ENCODE assay signal across 10 cellular contexts in genomic region chr6:88166901-88167624, GRCh38. TPM values are rescaled to one million over a fixed set of nuclear protein-coding genes. Genes with fewer than 3 reads are reported as not detected.
DNase-seq lines count a peak whose midpoint lies in the region; ATAC-seq and TF ChIP-seq lines count a peak whose summit lies in the region.
"Had no signal": no experiment of that assay in that cellular context is flagged by ENCODE, and none has a peak within 500 bp of the region (broad histone marks: within the 10 kb centered on the region; RNA-seq: fewer than 3 reads in every experiment).

No MANE protein-coding gene starts in this region.

- peak; percentile 48 for DNase-seq in cerebellum (ENCODE audit: low spot score)
- no peak for DNase-seq in adrenal gland
- no peak for DNase-seq in RWPE1 (ENCODE audit: low spot score)

- H3K9me3 ChIP-seq in HUES64 (ENCODE audit: insufficient read depth, low read depth, low read length) (no peaks in the 10 kb centered on the region), muscle layer of duodenum (ENCODE audit: control insufficient read depth in 1 of 2, low read length in 2 of 2) (no peaks in the 10 kb centered on the region), adrenal gland (replicated peaks in 1 of 3) (no peaks in the 10 kb centered on the region)

- POLR2A ChIA-PET in RWPE1 (lab: Yijun Ruan, JAX; ENCODE audit: low non-redundant PET) = no interaction called here

- peaks cover 2% of the 10 kb centered on the region; the same call in 1 of the 2 replicates for H3K4me1 ChIP-seq in HUES64 (ENCODE audit: insufficient read depth, low read length)
- H3K4me1 ChIP-seq in muscle layer of duodenum (ENCODE audit: control insufficient read depth in 1 of 2, insufficient read depth in 2 of 2, low read length in 2 of 2) = peaks cover 0 to 22% of the 10 kb centered on the region in 2 donors
- peaks cover 8 to 24% of the 10 kb centered on the region in 2 donors for H3K4me1 ChIP-seq in adrenal gland (replicated peaks in 1 of 2)

- no peaks in the 10 kb centered on the region for H3K36me3 ChIP-seq in HUES64 (ENCODE audit: insufficient read depth, low read length)
- no peaks in the 10 kb centered on the region for H3K36me3 ChIP-seq in muscle layer of duodenum (ENCODE audit: control insufficient read depth in 1 of 2, insufficient read depth in 2 of 2, low read length in 2 of 2)
- no peaks in the 10 kb centered on the region for H3K36me3 ChIP-seq in adrenal gland (replicated peaks in 1 of 2)

- intact Hi-C loops in adrenal gland (cut with DNase I) = no loop called here

- H3K4me3 ChIP-seq in GM08714 (ENCODE audit: low read length) (peak overlapping the region; percentile 76), HUES64 (ENCODE audit: low read length) (peak overlapping the region; percentile 71), muscle layer of duodenum (ENCODE audit: low read depth in 1 of 2, low read length in 2 of 2) (peak overlapping the region; percentile 26 to 90), adrenal gland (peak overlapping the region in 2 of 4 donors; percentile 36 to 70)

- CTCF ChIA-PET in RWPE1 (lab: Yijun Ruan, JAX) = interaction anchor here (0.6 kb wide), 1 partner anchor 167 kb away, joined by 3 read pairs; no protein-coding TSS in a partner anchor

- peak; percentile 29 for ATAC-seq in GM21381 (IDR thresholded peaks at IDR 0.05; ENCODE audit: unreplicated experiment)
- no peak for ATAC-seq in GM19328 (IDR thresholded peaks at IDR 0.05; ENCODE audit: unreplicated experiment)

- under 1% methylated on average over 81 of the region's 81 CpGs for WGBS in HUES64
- WGBS in adrenal gland, 4 donors = 1 to 15% (median 6%) methylated on average over 6 to 81 of the region's 81 CpGs

- no peak for TF ChIP-seq POLR2A in adrenal gland (IDR thresholded peaks at IDR 0.05)

- H3K27ac ChIP-seq in HUES64 (ENCODE audit: low read depth, low read length) = no peak overlapping the region
- no peak overlapping the region for H3K27ac ChIP-seq in muscle layer of duodenum (ENCODE audit: low read length)
- H3K27ac ChIP-seq in adrenal gland = no peak overlapping the region
- H3K27ac ChIP-seq in RWPE1 = no peak overlapping the region
- H3K27ac ChIP-seq: KMS-11 had no signal

- TF ChIP-seq CTCF in adrenal gland (IDR thresholded peaks at IDR 0.05) = no peak
- TF ChIP-seq CTCF in RWPE1 (conservative IDR thresholded peaks at IDR 0.05; ENCODE audit: low read depth) = no peak

- peak overlapping the region; percentile 74 for H3K9ac ChIP-seq in HUES64 (ENCODE audit: low read depth, low read length)

- H3K27me3 ChIP-seq in HUES64 (ENCODE audit: insufficient read depth, low read length) (peaks cover 77% of the 10 kb centered on the region), muscle layer of duodenum (ENCODE audit: low read depth, low read length) (peaks cover 11% of the 10 kb centered on the region), adrenal gland (peaks cover 23% of the 10 kb centered on the region)

RNA-seq across cellular contexts. Expression of gene CNR1, which starts 0.9 kb away (rescaled TPM):
- polyA plus RNA-seq in HUES64 (2013, experiment 1 of 2) = 1.5 TPM
- polyA plus RNA-seq in HUES64 (2013, experiment 2 of 2) = 2.9 TPM
- total RNA-seq in cerebellum = 225 TPM
- 10 to 100 TPM in 4 of 8 donors, 1 to 10 TPM in 4; 2.6 to 38.3 (median 13.0) TPM for total RNA-seq in adrenal gland
- 10 to 100 TPM in 1 of 3 donors, 1 to 10 TPM in 2; 4.2 to 11.3 (median 4.8) TPM for polyA plus RNA-seq in adrenal gland
- total RNA-seq: glomerular endothelial cell had no signal
